ENCODE assay signal across 10 cellular contexts in genomic region chr15:89998141-89998661, GRCh38. TPM values are rescaled to one million over a fixed set of nuclear protein-coding genes. Genes with fewer than 3 reads are reported as not detected.
DNase-seq lines count a peak whose midpoint lies in the region; ATAC-seq and TF ChIP-seq lines count a peak whose summit lies in the region.
"Had no signal": no experiment of that assay in that cellular context is flagged by ENCODE, and none has a peak within 500 bp of the region (broad histone marks: within the 10 kb centered on the region; RNA-seq: fewer than 3 reads in every experiment).

No MANE protein-coding gene starts in this region.

- intact Hi-C loops in colonic mucosa (cut with DNase I): no loop called here

- no peak overlapping the region for H3K9ac ChIP-seq in colonic mucosa (ENCODE audit: low read depth in 2 of 2, low read length in 2 of 2)

- no peaks in the 10 kb centered on the region for H3K36me3 ChIP-seq in colonic mucosa
- H3K36me3 ChIP-seq in neutrophil: no peaks in the 10 kb centered on the region

- no peak for ATAC-seq in GM19328 (IDR thresholded peaks at IDR 0.05; ENCODE audit: unreplicated experiment)
- ATAC-seq: natural killer cell treated with Interleukin-12 subunit alpha and Interleukin-12 subunit beta and Interleukin-15 and Interleukin-18, amount 100 ng/mL, for 72 hours had no signal

- no peak for TF ChIP-seq CTCF in colonic mucosa (IDR thresholded peaks at IDR 0.05)
- TF ChIP-seq CTCF in neutrophil (IDR thresholded peaks at IDR 0.05): no peak

- H3K27me3 ChIP-seq in colonic mucosa: no peaks in the 10 kb centered on the region
- H3K27me3 ChIP-seq in neutrophil: no peaks in the 10 kb centered on the region

- DNase-seq in ELF-1 (ENCODE audit: low read depth, low spot score) (peak; percentile 38), NCI-H526 treated with DMSO at 0.1 percent for 48 hours (lab: John Stamatoyannopoulos, UW) (peak; percentile 28), colonic mucosa (no peak), DMS 273 treated with DMSO at 0.1 percent for 48 hours (lab: John Stamatoyannopoulos, UW) (no peak), NCI-H345 (lab: John Stamatoyannopoulos, UW) (no peak)
- DNase-seq in activated naive CD4-positive, alpha-beta T cell treated with anti-CD3 and anti-CD28 coated beads, Interleukin-2, amount 50 U/mL, for 16 hours: no peak
- DNase-seq: activated T-cell treated with anti-CD3 and anti-CD28 coated beads, Interleukin-2, amount 50 U/mL, for 48 hours had no signal

- H3K4me1 ChIP-seq in colonic mucosa (peaks cover 19% of the 10 kb centered on the region), neutrophil (ENCODE audit: control insufficient read depth in 1 of 2, insufficient read depth in 1 of 2, low read depth in 1 of 2, low read length in 1 of 2) (peaks cover 32 to 41% of the 10 kb centered on the region in 2 experiments)

- H3K27ac ChIP-seq in colonic mucosa (peak overlapping the region; percentile 51), neutrophil (peak overlapping the region; percentile 99)

- H3K4me3 ChIP-seq in colonic mucosa (no peak overlapping the region), neutrophil (ENCODE audit: low read depth in 1 of 2, low read length in 1 of 2) (no peak overlapping the region)

- no peaks in the 10 kb centered on the region for H3K9me3 ChIP-seq in colonic mucosa
- no peaks in the 10 kb centered on the region for H3K9me3 ChIP-seq in neutrophil

RNA-seq across cellular contexts. Expression of gene ZNF710, which starts 2.9 kb away (rescaled TPM):
- total RNA-seq in colonic mucosa: 10 to 100 TPM; 35.0 to 43.7 TPM

Comparison
In these comparisons a context has a peak if more than half of its experiments do, and no peak if none do; other contexts are left out.
1. DNase-seq: peak in ELF-1 (single experiment) and NCI-H526 treated with DMSO at 0.1 percent for 48 hours (single experiment); none in colonic mucosa (single experiment), activated naive CD4-positive, alpha-beta T cell treated with anti-CD3 and anti-CD28 coated beads, Interleukin-2, amount 50 U/mL, for 16 hours (single experiment), DMS 273 treated with DMSO at 0.1 percent for 48 hours (single experiment) and NCI-H345 (single experiment).